8 cellular contexts compared by ENCODE assay signal in genomic region chr12:22543246-22544037, GRCh38. TPM values are rescaled to one million over a fixed set of nuclear protein-coding genes. Genes with fewer than 3 reads are reported as not detected.
DNase-seq lines count a peak whose midpoint lies in the region; ATAC-seq and TF ChIP-seq lines count a peak whose summit lies in the region.

No MANE protein-coding gene starts in this region.

- peak overlapping the region; percentile 85 for H2AFZ ChIP-seq in OCI-LY3 (ENCODE audit: low read depth, low read length)

- WGBS in tibial nerve, 2 donors: 5 to 20% methylated on average over 7 to 27 of the region's 28 CpGs

- TF ChIP-seq POLR2A in tibial nerve (IDR thresholded peaks at IDR 0.05): no peak

- H3K4me3 ChIP-seq in OCI-LY3 (ENCODE audit: low read length): peak overlapping the region; percentile 92
- H3K4me3 ChIP-seq in tibial nerve: peak overlapping the region; percentile 80 to 92 (median 91)

- DNase-seq in C1 segment of cervical spinal cord (lab: John Stamatoyannopoulos, UW) (peak in 9 of 14 donors; percentile 61 to 82 (median 69)), activated gamma-delta T cell treated with Interleukin-2 at 50 U/mL for 16 hours (peak; percentile 36), globus pallidus (ENCODE audit: low spot score) (peak; percentile 56), occipital lobe (lab: John Stamatoyannopoulos, UW) (peak; percentile 59), tibial nerve (ENCODE audit: low spot score in 2 of 2) (peak; percentile 18 to 43)

- H3K4me2 ChIP-seq in OCI-LY3 (ENCODE audit: low read length): peak overlapping the region; percentile 95

- peaks cover 4% of the 10 kb centered on the region for H3K36me3 ChIP-seq in OCI-LY3 (replicated peaks; ENCODE audit: low read depth, low read length)
- peaks cover 0 to 4% (median 0%) of the 10 kb centered on the region in 3 donors for H3K36me3 ChIP-seq in tibial nerve

- H4K20me1 ChIP-seq in OCI-LY3 (ENCODE audit: insufficient read depth, low read length): no peaks in the 10 kb centered on the region

- 0 out of 2 replicates have a peak, but pooled peaks cover 14% of the 10 kb centered on the region for H3K79me2 ChIP-seq in OCI-LY3 (ENCODE audit: low read length)

- TF ChIP-seq CTCF in OCI-LY3 (IDR thresholded peaks at IDR 0.05; ENCODE audit: low read depth, low read length): no peak
- TF ChIP-seq CTCF in tibial nerve (IDR thresholded peaks at IDR 0.05): no peak

- H3K27me3 ChIP-seq in OCI-LY3 (ENCODE audit: low read depth, low read length): no peaks in the 10 kb centered on the region
- H3K27me3 ChIP-seq in tibial nerve: no peaks in the 10 kb centered on the region

- H3K4me1 ChIP-seq in OCI-LY3 (ENCODE audit: low read length) (peaks cover 26% of the 10 kb centered on the region), tibial nerve (peaks cover 0 to 41% (median 25%) of the 10 kb centered on the region in 4 donors)

- TF ChIP-seq EP300 in tibial nerve (IDR thresholded peaks at IDR 0.05): no peak

- H3K27ac ChIP-seq in OCI-LY3 (ENCODE audit: low read length): peak overlapping the region; percentile 85
- peak overlapping the region; percentile 87 to 98 (median 94) for H3K27ac ChIP-seq in tibial nerve

- ATAC-seq in GM19372 (IDR thresholded peaks at IDR 0.05; ENCODE audit: low read depth, unreplicated experiment): peak; percentile 43
- peak; percentile 33 for ATAC-seq in HG03442 (IDR thresholded peaks at IDR 0.05; ENCODE audit: unreplicated experiment)

- no peaks in the 10 kb centered on the region for H3K9me3 ChIP-seq in OCI-LY3 (ENCODE audit: insufficient read depth, low read length)
- no peaks in the 10 kb centered on the region for H3K9me3 ChIP-seq in tibial nerve

- peak overlapping the region; percentile 82 for H3K9ac ChIP-seq in OCI-LY3 (ENCODE audit: low read length)

RNA-seq across cellular contexts. Expression of gene C2CD5, which starts 0.9 kb away (rescaled TPM):
- total RNA-seq in occipital lobe: 151 TPM
- total RNA-seq in tibial nerve: 10 to 100 TPM; 49.2 to 63.8 (median 52.5) TPM

Comparison
In these comparisons a context has a peak if more than half of its experiments do, and no peak if none do; other contexts are left out.
1. Peak in every context shown above with its lines: DNase-seq, ATAC-seq, H3K4me3 ChIP-seq and H3K27ac ChIP-seq.